ENCODE assay signal across 1 cellular context in the genomic region with DNA sequence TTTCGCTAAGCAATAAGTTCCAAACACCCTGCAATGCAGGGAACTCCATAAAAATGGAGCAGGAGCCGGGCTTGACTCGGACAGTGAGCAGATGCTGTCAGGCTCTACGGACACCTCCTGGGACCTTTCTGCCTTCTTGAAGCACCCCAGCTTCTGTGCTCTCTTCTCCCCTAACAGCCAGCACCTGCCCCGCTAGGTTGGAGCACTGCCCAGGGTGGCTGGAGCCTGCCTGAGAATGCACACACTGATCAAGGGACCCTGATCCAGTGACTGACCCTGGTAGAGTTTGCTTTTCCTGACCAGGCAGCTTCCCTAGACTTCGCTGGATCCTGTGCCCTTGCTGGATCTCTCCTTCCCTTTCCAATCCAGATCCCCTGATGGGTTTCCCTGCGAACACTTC.
TF ChIP-seq lines count a peak whose summit lies in the region.

No MANE protein-coding gene starts in this region.

TF ChIP-seq in GM12878, 131 proteins besides CTCF, POLR2A, EP300 and RAD21 (continued from another document):
- TF ChIP-seq, protein P1, sequence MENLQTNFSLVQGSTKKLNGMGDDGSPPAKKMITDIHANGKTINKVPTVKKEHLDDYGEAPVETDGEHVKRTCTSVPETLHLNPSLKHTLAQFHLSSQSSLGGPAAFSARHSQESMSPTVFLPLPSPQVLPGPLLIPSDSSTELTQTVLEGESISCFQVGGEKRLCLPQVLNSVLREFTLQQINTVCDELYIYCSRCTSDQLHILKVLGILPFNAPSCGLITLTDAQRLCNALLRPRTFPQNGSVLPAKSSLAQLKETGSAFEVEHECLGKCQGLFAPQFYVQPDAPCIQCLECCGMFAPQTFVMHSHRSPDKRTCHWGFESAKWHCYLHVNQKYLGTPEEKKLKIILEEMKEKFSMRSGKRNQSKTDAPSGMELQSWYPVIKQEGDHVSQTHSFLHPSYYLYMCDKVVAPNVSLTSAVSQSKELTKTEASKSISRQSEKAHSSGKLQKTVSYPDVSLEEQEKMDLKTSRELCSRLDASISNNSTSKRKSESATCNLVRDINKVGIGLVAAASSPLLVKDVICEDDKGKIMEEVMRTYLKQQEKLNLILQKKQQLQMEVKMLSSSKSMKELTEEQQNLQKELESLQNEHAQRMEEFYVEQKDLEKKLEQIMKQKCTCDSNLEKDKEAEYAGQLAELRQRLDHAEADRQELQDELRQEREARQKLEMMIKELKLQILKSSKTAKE (IDR thresholded peaks at IDR 0.05; ENCODE audit: low read depth, poor library complexity, severe bottlenecking), result no peak
- TF ChIP-seq ETV6 (conservative IDR thresholded peaks at IDR 0.05 in 1 of 2, IDR thresholded peaks at IDR 0.05 in 1 of 2; ENCODE audit: borderline replicate concordance in 1 of 2, low read depth in 1 of 2) (no peak), SRF (IDR thresholded peaks at IDR 0.05; ENCODE audit: low read depth in 2 of 2, low read length in 2 of 2) (no peak), DPF2 (IDR thresholded peaks at IDR 0.05) (no peak)
